Comparison of ENCODE assay signal across 8 cellular contexts in genomic region chr9:100426194-100426531, GRCh38. TPM values are rescaled to one million over a fixed set of nuclear protein-coding genes. Genes with fewer than 3 reads are reported as not detected.
DNase-seq lines count a peak whose midpoint lies in the region; ATAC-seq and TF ChIP-seq lines count a peak whose summit lies in the region.

No MANE protein-coding gene starts in this region.

- H3K27me3 ChIP-seq in GM06990 (replicated peaks; ENCODE audit: control insufficient read depth, insufficient read depth, low read length) = no peaks in the 10 kb centered on the region; the same call in 1 of the 2 replicates
- no peaks in the 10 kb centered on the region for H3K27me3 ChIP-seq in Peyer's patch
- no peaks in the 10 kb centered on the region for H3K27me3 ChIP-seq in esophagus (ENCODE audit: control insufficient read depth in 1 of 2, insufficient read depth in 2 of 2, low read length in 2 of 2)
- no peaks in the 10 kb centered on the region for H3K27me3 ChIP-seq in rectal smooth muscle tissue (ENCODE audit: control insufficient read depth, insufficient read depth, low read length)

- 19 to 23% methylated on average over 7 of the region's 7 CpGs for WGBS in esophagus, 2 donors

- no peak for TF ChIP-seq POLR2A in Peyer's patch (IDR thresholded peaks at IDR 0.05)

- DNase-seq in GM06990 (ENCODE audit: extremely low read depth, insufficient read length) (no peak), Peyer's patch (no peak), MV-4-11 (lab: John Stamatoyannopoulos, UW) (no peak), NCI-H1694 (lab: John Stamatoyannopoulos, UW) (no peak), NCI-H1417 treated with DMSO at 0.1 percent for 48 hours (lab: John Stamatoyannopoulos, UW) (no peak)

- no peaks in the 10 kb centered on the region for H3K9me3 ChIP-seq in Peyer's patch
- no peaks in the 10 kb centered on the region for H3K9me3 ChIP-seq in esophagus (ENCODE audit: control insufficient read depth in 2 of 2, insufficient read depth in 1 of 2, low read depth in 1 of 2, low read length in 1 of 2)

- H3K36me3 ChIP-seq in GM06990 (ENCODE audit: control insufficient read depth, insufficient read depth, low read length) (no peaks in the 10 kb centered on the region), Peyer's patch (no peaks in the 10 kb centered on the region), esophagus (ENCODE audit: control insufficient read depth in 2 of 2, insufficient read depth in 2 of 2, low read length in 1 of 2) (no peaks in the 10 kb centered on the region), rectal smooth muscle tissue (ENCODE audit: control insufficient read depth, insufficient read depth, low read length) (no peaks in the 10 kb centered on the region)

- H3K4me3 ChIP-seq in GM06990 (replicated peaks; ENCODE audit: low read depth, low read length) (peak overlapping the region; percentile 65; the same call in 1 of the 2 replicates), Peyer's patch (peak overlapping the region in 3 of 4 donors; percentile 67 to 93 (median 84)), esophagus (ENCODE audit: low read depth in 1 of 2, low read length in 2 of 2) (peak overlapping the region in 1 of 2 donors; percentile 97), rectal smooth muscle tissue (ENCODE audit: low read length) (peak overlapping the region; percentile 71)

- peaks cover 0 to 22% (median 0%) of the 10 kb centered on the region in 4 donors for H3K4me1 ChIP-seq in Peyer's patch
- H3K4me1 ChIP-seq in esophagus (ENCODE audit: control insufficient read depth in 2 of 2, insufficient read depth in 2 of 2, low read length in 1 of 2) = peaks cover 0 to 7% of the 10 kb centered on the region in 2 donors
- H3K4me1 ChIP-seq in rectal smooth muscle tissue (ENCODE audit: control insufficient read depth, insufficient read depth, low read length) = peaks cover 12% of the 10 kb centered on the region

- peak overlapping the region in 3 of 4 donors; percentile 55 to 84 (median 71) for H3K27ac ChIP-seq in Peyer's patch
- peak overlapping the region; percentile 88 to 97 for H3K27ac ChIP-seq in esophagus (ENCODE audit: low read depth in 2 of 2, low read length in 1 of 2)
- peak overlapping the region; percentile 84 for H3K27ac ChIP-seq in rectal smooth muscle tissue (ENCODE audit: low read depth, low read length)

- TF ChIP-seq CTCF in GM06990 (IDR thresholded peaks at IDR 0.05; ENCODE audit: insufficient read depth, low read length, poor library complexity, severe bottlenecking) (no peak), Peyer's patch (IDR thresholded peaks at IDR 0.05) (no peak)

- no peak for ATAC-seq in HG02885 (IDR thresholded peaks at IDR 0.05; ENCODE audit: poor library complexity, unreplicated experiment)

- H3K9ac ChIP-seq in rectal smooth muscle tissue (ENCODE audit: low read length) = no peak overlapping the region

RNA-seq across cellular contexts. Expression of gene MSANTD3, which starts 0.8 kb away (rescaled TPM):
- 10 to 100 TPM in 2 of 4 donors, 1 to 10 TPM in 2; 5.5 to 37.1 (median 9.5) TPM for total RNA-seq in Peyer's patch
- 1 to 10 TPM; 8.5 to 9.1 TPM for polyA plus RNA-seq in esophagus

RNA-seq across cellular contexts. Expression of gene TMEFF1, which starts 46.8 kb away (rescaled TPM):
- under 1 TPM in 1 of 4 donors, not detected in 3; 0.40 TPM for total RNA-seq in Peyer's patch
- under 1 TPM in 1 of 2 donors, not detected in 1; 0.02 TPM for polyA plus RNA-seq in esophagus
